ENCODE assay signal across 15 cellular contexts in the genomic region with DNA sequence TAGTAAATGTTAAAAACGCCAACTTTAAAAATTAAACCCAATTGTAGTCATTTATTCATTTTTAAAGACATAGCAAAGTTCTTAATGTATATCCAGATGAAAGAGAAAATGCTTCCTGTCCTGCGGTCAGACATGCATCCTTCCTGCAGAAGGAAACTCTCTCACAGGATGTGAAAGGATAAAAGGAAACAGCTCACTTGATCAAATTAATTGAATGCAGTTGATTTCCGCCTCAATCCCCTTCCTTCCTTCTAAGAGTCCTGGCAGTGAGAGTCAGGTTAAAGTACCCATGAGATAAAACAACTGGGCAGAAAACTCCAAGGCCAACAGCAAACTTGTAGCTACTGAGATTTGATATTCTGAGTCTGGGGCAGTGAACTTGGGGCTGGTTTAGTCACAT. TPM values are rescaled to one million over a fixed set of nuclear protein-coding genes. Genes with fewer than 3 reads are reported as not detected.
A peak's percentile ranks its signal among the peaks of the same experiment; 100 is the strongest.
DNase-seq lines count a peak whose midpoint lies in the region; ATAC-seq and TF ChIP-seq lines count a peak whose summit lies in the region.
"Had no signal": no experiment of that assay in that cellular context is flagged by ENCODE, and none has a peak within 500 bp of the region (broad histone marks: within the 10 kb centered on the region; RNA-seq: fewer than 3 reads in every experiment).

No MANE protein-coding gene starts in this region.

- TF ChIP-seq CTCF in CD8-positive, alpha-beta T cell (IDR thresholded peaks at IDR 0.05) = no peak
- TF ChIP-seq CTCF in HFFc6 (IDR thresholded peaks at IDR 0.05) (no peak), chondrocyte (IDR thresholded peaks at IDR 0.05) (no peak), nephron progenitor cell (IDR thresholded peaks at IDR 0.05) (no peak), Caco-2 (IDR thresholded peaks at IDR 0.05; ENCODE audit: insufficient read depth in 1 of 2, low read depth in 1 of 2, low read length in 1 of 2, severe bottlenecking in 1 of 2, unreplicated experiment in 1 of 2) (no peak), left lung (IDR thresholded peaks at IDR 0.05) (no peak)

- H3K4me3 Mint-ChIP-seq in CD8-positive, alpha-beta T cell = peak overlapping the region; percentile 19
- H3K4me3 Mint-ChIP-seq in HFFc6 = no peak overlapping the region
- no peak overlapping the region for H3K4me3 Mint-ChIP-seq in chondrocyte (ENCODE audit: unreplicated experiment)
- no peak overlapping the region for H3K4me3 Mint-ChIP-seq in nephron progenitor cell
- H3K4me3 Mint-ChIP-seq in Caco-2 (ENCODE audit: unreplicated experiment) = no peak overlapping the region
- H3K4me3 Mint-ChIP-seq: natural killer cell treated with Interleukin-12 subunit alpha and Interleukin-12 subunit beta and Interleukin-15 and Interleukin-18, amount 100 ng/mL, for 72 hours had no signal

- no peaks in the 10 kb centered on the region for H3K9me3 Mint-ChIP-seq in CD8-positive, alpha-beta T cell
- H3K9me3 Mint-ChIP-seq in HFFc6 = no peaks in the 10 kb centered on the region
- H3K9me3 Mint-ChIP-seq in chondrocyte (ENCODE audit: low read depth) = no peaks in the 10 kb centered on the region
- H3K9me3 Mint-ChIP-seq in nephron progenitor cell = no peaks in the 10 kb centered on the region
- H3K9me3 Mint-ChIP-seq in Caco-2 (ENCODE audit: unreplicated experiment) = no peaks in the 10 kb centered on the region
- H3K9me3 Mint-ChIP-seq: natural killer cell treated with Interleukin-12 subunit alpha and Interleukin-12 subunit beta and Interleukin-15 and Interleukin-18, amount 100 ng/mL, for 72 hours had no signal

- no peaks in the 10 kb centered on the region for H3K36me3 ChIP-seq in CD8-positive, alpha-beta T cell (ENCODE audit: insufficient read depth, low read length)
- no peaks in the 10 kb centered on the region for H3K36me3 ChIP-seq in Caco-2 (ENCODE audit: control insufficient read depth, insufficient read depth, low read length)
- no peaks in the 10 kb centered on the region for H3K36me3 ChIP-seq in left lung
- H3K36me3 ChIP-seq: BE2C had no signal

- no peaks in the 10 kb centered on the region for H3K9me3 ChIP-seq in CD8-positive, alpha-beta T cell (ENCODE audit: low read length)
- H3K9me3 ChIP-seq in Caco-2 = 0 out of 2 replicates have a peak, but pooled peaks cover 2% of the 10 kb centered on the region
- no peaks in the 10 kb centered on the region for H3K9me3 ChIP-seq in left lung
- H3K9me3 ChIP-seq: BE2C had no signal

- H3K27ac ChIP-seq in CD8-positive, alpha-beta T cell (ENCODE audit: low read depth, low read length) = no peak overlapping the region
- H3K27ac ChIP-seq in left lung = peak overlapping the region in 1 of 2 donors; percentile 41

- H3K27me3 Mint-ChIP-seq in CD8-positive, alpha-beta T cell (ENCODE audit: low read depth) = no peaks in the 10 kb centered on the region
- H3K27me3 Mint-ChIP-seq in HFFc6 (ENCODE audit: insufficient read depth) (no peaks in the 10 kb centered on the region; the same call in 1 of the 2 replicates), chondrocyte (ENCODE audit: low read depth) (no peaks in the 10 kb centered on the region), nephron progenitor cell (ENCODE audit: low read depth, poor library complexity) (peaks cover 10% of the 10 kb centered on the region), Caco-2 (ENCODE audit: insufficient read depth, unreplicated experiment) (peaks cover 8% of the 10 kb centered on the region)

- no peaks in the 10 kb centered on the region for H3K36me3 Mint-ChIP-seq in CD8-positive, alpha-beta T cell
- no peaks in the 10 kb centered on the region for H3K36me3 Mint-ChIP-seq in HFFc6 (ENCODE audit: low read depth)
- H3K36me3 Mint-ChIP-seq in chondrocyte (ENCODE audit: low read depth) = no peaks in the 10 kb centered on the region
- H3K36me3 Mint-ChIP-seq in nephron progenitor cell (ENCODE audit: low read depth) = no peaks in the 10 kb centered on the region
- H3K36me3 Mint-ChIP-seq in Caco-2 (ENCODE audit: insufficient read depth, unreplicated experiment) = no peaks in the 10 kb centered on the region
- H3K36me3 Mint-ChIP-seq: natural killer cell treated with Interleukin-12 subunit alpha and Interleukin-12 subunit beta and Interleukin-15 and Interleukin-18, amount 100 ng/mL, for 72 hours had no signal

- H3K27ac Mint-ChIP-seq in CD8-positive, alpha-beta T cell = no peak overlapping the region
- peak overlapping the region; percentile 98 for H3K27ac Mint-ChIP-seq in HFFc6
- peak overlapping the region; percentile 76 for H3K27ac Mint-ChIP-seq in chondrocyte (ENCODE audit: unreplicated experiment)
- peak overlapping the region; percentile 44 for H3K27ac Mint-ChIP-seq in nephron progenitor cell
- H3K27ac Mint-ChIP-seq in Caco-2 (ENCODE audit: unreplicated experiment) = no peak overlapping the region
- H3K27ac Mint-ChIP-seq: natural killer cell treated with Interleukin-12 subunit alpha and Interleukin-12 subunit beta and Interleukin-15 and Interleukin-18, amount 100 ng/mL, for 72 hours had no signal

- no peak overlapping the region for H3K4me3 ChIP-seq in CD8-positive, alpha-beta T cell (ENCODE audit: low read depth, low read length)
- no peak overlapping the region for H3K4me3 ChIP-seq in Caco-2 (ENCODE audit: low read depth, low read length)
- no peak overlapping the region for H3K4me3 ChIP-seq in left lung
- H3K4me3 ChIP-seq: lung had no signal

- peak; percentile 14 for ATAC-seq in CD8-positive, alpha-beta T cell
- ATAC-seq in left lung = no peak
- ATAC-seq: PC-3 had no signal

- DNase-seq in CD8-positive, alpha-beta T cell = peak in 1 of 7 experiments; percentile 29
- DNase-seq in HFFc6 (no peak), chondrocyte (ENCODE audit: low spot score) (no peak), nephron progenitor cell (no peak), Caco-2 (no peak), left lung (no peak), NCI-H2227 treated with DMSO at 0.1 percent for 48 hours (lab: John Stamatoyannopoulos, UW) (no peak)
- DNase-seq: activated effector memory CD4-positive, alpha-beta T cell treated with Interleukin-2 at 50 U/mL for 16 hours; cortex of kidney; NCI-H1092; NCI-H774; PC-3 had no signal

- POLR2A ChIA-PET in CD8-positive, alpha-beta T cell (lab: Charles Lee) = interaction anchor here (1.0 to 1.7 kb wide), 3 partner anchors 10 to 155 kb away, joined by 3 to 8 read pairs (median 6); a partner anchor contains a TSS
- POLR2A ChIA-PET in Caco-2 (lab: Charles Lee) = interaction anchor here (0.6 kb wide), 1 partner anchor 23 kb away, joined by 5 read pairs; no protein-coding TSS in a partner anchor

- BruUV-seq in Caco-2 (replicated peaks; lab: Mats Ljungman, UMichigan) = no TSS peak

- no peaks in the 10 kb centered on the region for H3K27me3 ChIP-seq in CD8-positive, alpha-beta T cell (ENCODE audit: insufficient read depth, low read length)
- H3K27me3 ChIP-seq in Caco-2 (replicated peaks; ENCODE audit: control insufficient read depth, insufficient read depth, low read length) (no peaks in the 10 kb centered on the region), left lung (no peaks in the 10 kb centered on the region)
- H3K27me3 ChIP-seq: BE2C had no signal

- CTCF ChIA-PET in CD8-positive, alpha-beta T cell (lab: Charles Lee) = interaction anchor here (0.9 kb wide), 1 partner anchor 10 kb away, joined by 3 read pairs; no protein-coding TSS in a partner anchor
- CTCF ChIA-PET in Caco-2 (lab: Charles Lee) = no interaction called here

- H3K4me1 Mint-ChIP-seq in CD8-positive, alpha-beta T cell (ENCODE audit: low read depth) = peaks cover 35% of the 10 kb centered on the region
- H3K4me1 Mint-ChIP-seq in HFFc6 (ENCODE audit: low read depth) (peaks cover 87% of the 10 kb centered on the region), chondrocyte (ENCODE audit: low read depth) (peaks cover 56% of the 10 kb centered on the region), nephron progenitor cell (peaks cover 42% of the 10 kb centered on the region), Caco-2 (ENCODE audit: low read depth, unreplicated experiment) (no peaks in the 10 kb centered on the region)

- peaks cover 26% of the 10 kb centered on the region for H3K4me1 ChIP-seq in CD8-positive, alpha-beta T cell (ENCODE audit: insufficient read depth, low read length)
- no peaks in the 10 kb centered on the region for H3K4me1 ChIP-seq in Caco-2
- H3K4me1 ChIP-seq in left lung = peaks cover 0 to 13% of the 10 kb centered on the region in 2 donors

- intact Hi-C loops in CD8-positive, alpha-beta T cell (cut with DNase I, micrococcal nuclease) = no loop called here
- intact Hi-C loops in Caco-2 (cut with micrococcal nuclease; ENCODE audit: unreplicated experiment) = no loop called here
- intact Hi-C loops in left lung (cut with DNase I) = no loop called here

RNA-seq across cellular contexts. Expression of a gene that starts 38.5 kb away (rescaled TPM):
- 100 to 1,000 TPM; 127 to 129 TPM for total RNA-seq in CD8-positive, alpha-beta T cell
- total RNA-seq in HFFc6 (2021; fragmentation: NEBNext Ultra II Directional; extraction: Animal tissue kit (Norgen Biotek cat#: 25700)) = 10 to 100 TPM; 54.4 to 84.5 (median 64.5) TPM
- total RNA-seq in chondrocyte (29.5 to 53.3 TPM (median 42.0 TPM) in 3 replicates), Caco-2 (2022) (137 and 144 TPM in 2 replicates), left lung (10 to 100 TPM; 43.3 to 47.3 TPM)

RNA-seq across cellular contexts. Expression of a gene that starts 38.7 kb away (rescaled TPM):
- under 1 TPM in 1 of 2 experiments, not detected in 1; 0.14 TPM for total RNA-seq in CD8-positive, alpha-beta T cell
- 1 to 10 TPM in 1 of 6 experiments, under 1 TPM in 5; 0.33 to 1.1 (median 0.64) TPM for total RNA-seq in HFFc6 (2021; fragmentation: NEBNext Ultra II Directional; extraction: Animal tissue kit (Norgen Biotek cat#: 25700))
- total RNA-seq in chondrocyte = 0.44 to 0.65 TPM (median 0.53 TPM) in 3 replicates
- 0.95 and 1.2 TPM in 2 replicates for total RNA-seq in Caco-2 (2022)
- total RNA-seq in left lung = under 1 TPM; 0.35 to 0.39 TPM

Comparison
In these comparisons a context has a peak if more than half of its experiments do, and no peak if none do; other contexts are left out.
1. H3K27ac Mint-ChIP-seq: peak in HFFc6 (single experiment), chondrocyte (single experiment) and nephron progenitor cell (single experiment); none in CD8-positive, alpha-beta T cell (single experiment) and Caco-2 (single experiment).